1 cellular context compared by ENCODE assay signal in genomic region chr1:21290546-21290944, GRCh38.
TF ChIP-seq lines count a peak whose summit lies in the region.

No MANE protein-coding gene starts in this region.

TF ChIP-seq in GM23338, 12 proteins besides CTCF, POLR2A, EP300 and RAD21 (continued from another document):
- TF ChIP-seq ZNF462 (CRISPR knock-in tag; IDR thresholded peaks at IDR 0.05): no peak
- TF ChIP-seq POLR2AphosphoS5 (IDR thresholded peaks at IDR 0.05; ENCODE audit: low read depth): no peak
- no peak for TF ChIP-seq REST (IDR thresholded peaks at IDR 0.05; ENCODE audit: unreplicated experiment)
- TF ChIP-seq ZNF331 (CRISPR knock-in tag; IDR thresholded peaks at IDR 0.05; ENCODE audit: low read depth): no peak
- no peak for TF ChIP-seq NANOG (IDR thresholded peaks at IDR 0.05; ENCODE audit: borderline replicate concordance)
